In genomic region chr1:25644962-25645361, GRCh38 we compare ENCODE assay signal across 1 cellular context.
TF ChIP-seq lines count a peak whose summit lies in the region.

No MANE protein-coding gene starts in this region.

TF ChIP-seq in H1, 55 proteins besides CTCF, POLR2A, EP300 and RAD21:
- TF ChIP-seq KDM4A (IDR thresholded peaks at IDR 0.05; ENCODE audit: low read depth, low read length, severe bottlenecking) (no peak), RFX5 (IDR thresholded peaks at IDR 0.05; ENCODE audit: borderline replicate concordance, low read depth, low read length) (no peak), GABPA (IDR thresholded peaks at IDR 0.05; ENCODE audit: borderline replicate concordance, insufficient read depth, low read length) (no peak), KDM1A (IDR thresholded peaks at IDR 0.05; ENCODE audit: borderline replicate concordance, low read length) (no peak), BACH1 (IDR thresholded peaks at IDR 0.05; ENCODE audit: low read length) (no peak), MAX (IDR thresholded peaks at IDR 0.05) (no peak), EGR1 (IDR thresholded peaks at IDR 0.05; ENCODE audit: borderline replicate concordance, low read depth, low read length) (no peak), SP2 (IDR thresholded peaks at IDR 0.05; ENCODE audit: low read length) (no peak)
